8 cellular contexts compared by ENCODE assay signal in the genomic region with DNA sequence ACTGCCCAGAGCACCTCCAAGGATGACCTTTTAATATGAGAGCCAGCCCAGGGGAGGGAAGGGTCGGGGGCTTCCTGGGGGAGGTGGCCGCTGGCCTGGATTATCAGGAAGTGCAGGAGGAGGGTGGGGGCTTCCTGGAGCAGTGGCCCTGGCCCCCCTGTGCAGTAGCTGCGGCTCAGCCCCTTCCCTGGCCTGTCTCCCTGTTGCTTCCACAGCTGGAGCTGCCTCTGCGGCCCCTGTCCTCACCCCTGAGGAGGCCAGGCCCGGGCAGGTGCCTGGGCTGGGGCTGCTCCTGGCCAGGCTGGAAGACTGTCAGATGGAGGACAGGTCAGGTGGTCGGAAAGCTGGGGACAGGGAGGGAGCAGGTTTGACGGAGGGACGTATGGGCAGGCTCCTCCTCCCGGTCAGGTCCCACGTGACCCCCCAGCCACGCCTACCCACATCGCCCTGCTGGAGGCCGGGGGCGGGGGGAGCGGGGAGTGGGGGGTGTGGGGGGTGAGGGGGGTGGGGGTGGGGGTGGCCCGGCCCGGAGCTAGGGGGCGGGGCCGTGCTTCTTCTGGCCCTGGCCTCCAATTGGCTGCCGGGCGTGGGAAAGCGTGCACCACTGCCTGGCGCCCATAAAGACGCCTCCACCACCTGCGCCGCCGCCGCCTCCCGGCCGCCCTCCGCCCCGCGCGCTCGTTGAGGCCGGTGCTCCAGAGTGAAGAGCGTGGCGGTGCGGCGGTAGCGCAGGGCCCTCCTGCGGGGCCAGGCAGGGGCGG. TPM values are rescaled to one million over a fixed set of nuclear protein-coding genes. Genes with fewer than 3 reads are reported as not detected.
A peak's percentile ranks its signal among the peaks of the same experiment; 100 is the strongest.
DNase-seq lines count a peak whose midpoint lies in the region; ATAC-seq, FAIRE-seq and TF ChIP-seq lines count a peak whose summit lies in the region.

No MANE protein-coding gene starts in this region.

- H3K27me3 ChIP-seq in BE2C, result no peaks in the 10 kb centered on the region

- no peaks in the 10 kb centered on the region for H3K9me3 ChIP-seq in BE2C

- H3K4me3 ChIP-seq in BE2C (ENCODE audit: low read depth, low read length), result peak overlapping the region; percentile 53

- ATAC-seq in HG03460 (IDR thresholded peaks at IDR 0.05; ENCODE audit: unreplicated experiment), result peak; percentile 24

- no peaks in the 10 kb centered on the region for H3K9me3 Mint-ChIP-seq in endothelial cell (ENCODE audit: unreplicated experiment)
- no peaks in the 10 kb centered on the region for H3K9me3 Mint-ChIP-seq in mesothelial cell of epicardium

- H3K36me3 Mint-ChIP-seq in endothelial cell (ENCODE audit: low read depth, unreplicated experiment) (no peaks in the 10 kb centered on the region), mesothelial cell of epicardium (no peaks in the 10 kb centered on the region)

- H3K4me3 Mint-ChIP-seq in endothelial cell (ENCODE audit: unreplicated experiment), result no peak overlapping the region
- H3K4me3 Mint-ChIP-seq in mesothelial cell of epicardium, result no peak overlapping the region

- H3K36me3 ChIP-seq in BE2C, result no peaks in the 10 kb centered on the region

- H3K27ac Mint-ChIP-seq in endothelial cell (ENCODE audit: unreplicated experiment) (no peak overlapping the region), mesothelial cell of epicardium (no peak overlapping the region)

- H3K4me1 Mint-ChIP-seq in endothelial cell (ENCODE audit: unreplicated experiment), result no peaks in the 10 kb centered on the region
- H3K4me1 Mint-ChIP-seq in mesothelial cell of epicardium, result peaks cover 26% of the 10 kb centered on the region

- H3K27me3 Mint-ChIP-seq in endothelial cell (ENCODE audit: unreplicated experiment), result peaks cover 2% of the 10 kb centered on the region
- peaks cover 1% of the 10 kb centered on the region for H3K27me3 Mint-ChIP-seq in mesothelial cell of epicardium (ENCODE audit: low read depth)

- H3K4me1 ChIP-seq in BE2C, result peaks cover 36% of the 10 kb centered on the region

- DNase-seq in BE2C (peak; percentile 90), GM19239 (ENCODE audit: insufficient read length, low spot score) (peak; percentile 99), NK-92 (lab: John Stamatoyannopoulos, UW; ENCODE audit: unreplicated experiment) (peak; percentile 45), endothelial cell (ENCODE audit: low spot score) (peak; percentile 85), mesothelial cell of epicardium (ENCODE audit: low spot score in 2 of 2, unreplicated experiment in 2 of 2) (peak; percentile 74 to 84)
- DNase-seq in activated CD8-positive, alpha-beta memory T cell treated with anti-CD3 and anti-CD28 coated beads, Interleukin-2, amount 50 U/mL, for 1 hour (ENCODE audit: extremely low read depth), result peak; percentile 78
- peak; percentile 79 for DNase-seq in stimulated activated CD8-positive, alpha-beta memory T cell treated with anti-CD3 and anti-CD28 coated beads, Interleukin-4, amount 100 ng/mL, for 24 hours (ENCODE audit: low read depth)

- FAIRE-seq in GM19239 (lab: Jason Lieb, UNC), result peak; percentile 91

- TF ChIP-seq CTCF in BE2C (IDR thresholded peaks at IDR 0.05; ENCODE audit: low read depth, low read length) (no peak), endothelial cell (IDR thresholded peaks at IDR 0.05; ENCODE audit: unreplicated experiment) (no peak), mesothelial cell of epicardium (IDR thresholded peaks at IDR 0.05; ENCODE audit: unreplicated experiment) (no peak)

RNA-seq across cellular contexts. Expression of gene TNFRSF14, which starts 10.2 kb away (rescaled TPM):
- 29.5 TPM for polyA plus RNA-seq in BE2C (2012; ENCODE audit: insufficient read depth, insufficient read length, low read depth)
- total RNA-seq in endothelial cell (ENCODE audit: unreplicated experiment) (0.26 TPM), mesothelial cell of epicardium (1.1 to 1.3 TPM (median 1.2 TPM) in 3 replicates)

RNA-seq across cellular contexts. Expression of gene HES5, which starts 15.9 kb away (rescaled TPM):
- not detected for polyA plus RNA-seq in BE2C (2012; ENCODE audit: insufficient read depth, insufficient read length, low read depth)
- total RNA-seq in endothelial cell (ENCODE audit: unreplicated experiment) (not detected), mesothelial cell of epicardium (not detected in 3 replicates)

RNA-seq across cellular contexts. Expression of gene PANK4, which starts 19.5 kb away (rescaled TPM):
- 39.2 TPM for polyA plus RNA-seq in BE2C (2012; ENCODE audit: insufficient read depth, insufficient read length, low read depth)
- 32.3 TPM for total RNA-seq in endothelial cell (ENCODE audit: unreplicated experiment)
- total RNA-seq in mesothelial cell of epicardium, result 43.1 to 50.8 TPM (median 45.4 TPM) in 3 replicates

RNA-seq across cellular contexts. Expression of gene PRXL2B, which starts 40.6 kb away (rescaled TPM):
- 128 TPM for polyA plus RNA-seq in BE2C (2012; ENCODE audit: insufficient read depth, insufficient read length, low read depth)
- 35.6 TPM for total RNA-seq in endothelial cell (ENCODE audit: unreplicated experiment)
- 33.4 to 37.1 TPM (median 34.7 TPM) in 3 replicates for total RNA-seq in mesothelial cell of epicardium

Comparison
In these comparisons a context has a peak if more than half of its experiments do, and no peak if none do; other contexts are left out.
1. Peak in every context shown above with its lines: DNase-seq, ATAC-seq and H3K4me3 ChIP-seq.
2. DNase-seq: peak in every context shown above with its lines; median percentile 99 in GM19239; 90 in BE2C; 85 in endothelial cell; 79 in mesothelial cell of epicardium; 79 in stimulated activated CD8-positive, alpha-beta memory T cell treated with anti-CD3 and anti-CD28 coated beads, Interleukin-4, amount 100 ng/mL, for 24 hours; 78 in activated CD8-positive, alpha-beta memory T cell treated with anti-CD3 and anti-CD28 coated beads, Interleukin-2, amount 50 U/mL, for 1 hour; 45 in NK-92.